Comparison of ENCODE assay signal across 8 cellular contexts in genomic region chr7:92621641-92622429, GRCh38. TPM values are rescaled to one million over a fixed set of nuclear protein-coding genes. Genes with fewer than 3 reads are reported as not detected.
A peak's percentile ranks its signal among the peaks of the same experiment; 100 is the strongest.
DNase-seq lines count a peak whose midpoint lies in the region; ATAC-seq, FAIRE-seq and TF ChIP-seq lines count a peak whose summit lies in the region.

No MANE protein-coding gene starts in this region.

- peak; percentile 86 for FAIRE-seq in GM12892 (lab: Jason Lieb, UNC)

- DNase-seq in GM12892 (ENCODE audit: insufficient read length) = no peak
- DNase-seq in PC-9 = no peak
- DNase-seq in left ventricle myocardium superior = no peak
- no peak for DNase-seq in H7
- DNase-seq in COR-L47 (lab: John Stamatoyannopoulos, UW) = no peak
- DNase-seq in OCI-M1 (lab: John Stamatoyannopoulos, UW) = no peak
- no peak for DNase-seq in iPS-NIHi11 (ENCODE audit: low spot score)

- no TSS peak for BruUV-seq in PC-9 (replicated peaks; lab: Mats Ljungman, UMichigan)

- intact Hi-C loops in PC-9 (cut with micrococcal nuclease; ENCODE audit: unreplicated experiment) = loop anchor here (1.0 to 5.0 kb wide), 8 partner anchors 69 to 606 kb away; no protein-coding TSS in a partner anchor
- intact Hi-C loops in left ventricle myocardium superior (cut with micrococcal nuclease) = loop anchor here (5.0 kb wide), 2 partner anchors 210 to 435 kb away; no protein-coding TSS in a partner anchor

- TF ChIP-seq POLR2A in GM12892 (IDR thresholded peaks at IDR 0.05; ENCODE audit: low read depth, low read length) = no peak

- CTCF ChIA-PET in PC-9 (lab: Charles Lee) = interaction anchor here (0.6 to 1.2 kb wide), 4 partner anchors 13 to 647 kb away, joined by 4 to 8 read pairs (median 6); partner anchors contain the start of gene CDK6

- peak overlapping the region; percentile 34; the same call in 1 of the 2 replicates for H3K27ac ChIP-seq in PC-9

- peaks cover 6% of the 10 kb centered on the region; the same call in 1 of the 2 replicates for H3K79me2 ChIP-seq in PC-9 (ENCODE audit: low read depth)

- H3K27me3 ChIP-seq in PC-9 (ENCODE audit: insufficient read depth, low read depth) (no peaks in the 10 kb centered on the region), H7 (ENCODE audit: control insufficient read depth, insufficient read depth, low read length) (no peaks in the 10 kb centered on the region)

- H3F3A ChIP-seq in PC-9 (ENCODE audit: insufficient read depth, low read depth) = peaks cover 4% of the 10 kb centered on the region

- H3K4me3 ChIP-seq in PC-9 = no peak overlapping the region
- H3K4me3 ChIP-seq in H7 (ENCODE audit: insufficient read depth, low read depth, low read length) = no peak overlapping the region

- peaks cover 28% of the 10 kb centered on the region for H3K4me1 ChIP-seq in PC-9 (replicated peaks; ENCODE audit: insufficient read depth)

- H3K4me2 ChIP-seq in PC-9 = no peak overlapping the region

- no peaks in the 10 kb centered on the region for H3K9me3 ChIP-seq in PC-9 (ENCODE audit: insufficient read depth, low read depth)

- POLR2A ChIA-PET in PC-9 (lab: Charles Lee; ENCODE audit: unreplicated experiment) = interaction anchor here (0.6 kb wide), 2 partner anchors 210 to 216 kb away, joined by 5 to 6 read pairs; no protein-coding TSS in a partner anchor

- H3K36me3 ChIP-seq in PC-9 (ENCODE audit: low read depth) = peaks cover 17% of the 10 kb centered on the region
- H3K36me3 ChIP-seq in H7 (replicated peaks; ENCODE audit: control insufficient read depth, insufficient read depth, low read length) = no peaks in the 10 kb centered on the region

- peak; percentile 57 for ATAC-seq in GM21825 (IDR thresholded peaks at IDR 0.05; ENCODE audit: unreplicated experiment)
- peak; percentile 36 for ATAC-seq in left ventricle myocardium superior

- no peak for TF ChIP-seq CTCF in PC-9 (conservative IDR thresholded peaks at IDR 0.05)

- H2AFZ ChIP-seq in PC-9 = no peak overlapping the region

- no peaks in the 10 kb centered on the region for H3K9me2 ChIP-seq in PC-9 (ENCODE audit: insufficient read depth)

- no peaks in the 10 kb centered on the region for H4K20me1 ChIP-seq in PC-9 (ENCODE audit: insufficient read depth)

RNA-seq across cellular contexts. Expression of gene FAM133B, which starts 31.6 kb away (rescaled TPM):
- polyA plus RNA-seq in GM12892 (2012; ENCODE audit: missing spikeins) = 24.0 TPM
- total RNA-seq in PC-9 (2021) = 33.7 TPM in 2 replicates
- 14.8 TPM for total RNA-seq in left ventricle myocardium superior
- 20.1 and 27.0 TPM in 2 replicates for total RNA-seq in H7 (2014; rRNA removed; shearing (Covaris generic))
